16 cellular contexts compared by ENCODE assay signal in the genomic region with DNA sequence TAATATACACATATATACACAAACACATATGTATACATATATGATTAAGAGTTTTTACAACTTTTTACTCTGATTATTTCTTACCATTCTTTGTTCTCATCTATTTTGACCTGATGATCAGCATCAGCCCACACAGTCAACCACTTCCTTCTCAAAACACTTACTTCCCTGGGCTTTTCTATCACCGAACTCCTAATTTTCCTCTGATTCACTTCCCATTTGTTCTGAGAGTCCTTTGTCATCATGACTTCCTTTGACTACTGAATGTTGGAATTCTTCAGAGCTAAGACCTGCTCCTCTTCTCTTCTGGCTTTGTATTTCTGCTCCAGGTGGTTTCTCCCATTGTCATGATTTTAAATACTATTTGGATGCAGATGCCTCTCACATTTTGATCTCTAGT.
DNase-seq lines count a peak whose midpoint lies in the region; ATAC-seq and TF ChIP-seq lines count a peak whose summit lies in the region.
"Had no signal": no experiment of that assay in that cellular context is flagged by ENCODE, and none has a peak within 500 bp of the region (broad histone marks: within the 10 kb centered on the region; RNA-seq: fewer than 3 reads in every experiment).

No MANE protein-coding gene starts in this region.

- H3K4me1 ChIP-seq in PC-3 (ENCODE audit: insufficient read depth, low read length): no peaks in the 10 kb centered on the region
- H3K4me1 ChIP-seq: Caco-2 had no signal

- H3K79me2 ChIP-seq in PC-3 (ENCODE audit: low read length): no peaks in the 10 kb centered on the region

- CTCF ChIA-PET in PC-3 (lab: Charles Lee): no interaction called here

- no peak overlapping the region for H3K4me3 ChIP-seq in PC-3 (ENCODE audit: low read length)
- H3K4me3 ChIP-seq: GM23248 had no signal

- no peaks in the 10 kb centered on the region for H4K20me1 ChIP-seq in PC-3 (ENCODE audit: low read length)

- no peak overlapping the region for H3K9ac ChIP-seq in PC-3 (ENCODE audit: low read length)
- H3K9ac ChIP-seq: GM23248 had no signal

- H3K9me3 ChIP-seq in PC-3 (ENCODE audit: low read length): no peaks in the 10 kb centered on the region
- H3K9me3 ChIP-seq: Caco-2 had no signal

- no peaks in the 10 kb centered on the region for H3F3A ChIP-seq in PC-3 (ENCODE audit: low read length, unreplicated experiment)

- BruUV-seq in PC-3 (replicated peaks; lab: Mats Ljungman, UMichigan): no TSS peak

- intact Hi-C loops in head of caudate nucleus (cut with DNase I) (no loop called here), PC-3 (cut with micrococcal nuclease) (no loop called here)

- H3K27ac ChIP-seq in PC-3 (ENCODE audit: low read length): no peak overlapping the region
- H3K27ac ChIP-seq: GM23248, HL-60 had no signal

- no peak overlapping the region for H3K4me2 ChIP-seq in PC-3 (ENCODE audit: low read length)

- no peak for TF ChIP-seq CTCF in PC-3 (conservative IDR thresholded peaks at IDR 0.05; ENCODE audit: low read depth, low read length)

- no peak for ATAC-seq in HG03457 (IDR thresholded peaks at IDR 0.05; ENCODE audit: unreplicated experiment)
- no peak for ATAC-seq in PC-3

- no peaks in the 10 kb centered on the region for H3K27me3 ChIP-seq in PC-3 (ENCODE audit: low read length)

- no peaks in the 10 kb centered on the region for H3K9me2 ChIP-seq in PC-3 (replicated peaks; ENCODE audit: low read length)

- H3K36me3 ChIP-seq in PC-3 (ENCODE audit: low read depth, low read length): no peaks in the 10 kb centered on the region

- POLR2A ChIA-PET in PC-3 (lab: Charles Lee; ENCODE audit: unreplicated experiment): no interaction called here

- H2AFZ ChIP-seq in PC-3 (ENCODE audit: low read length): no peak overlapping the region
- H2AFZ ChIP-seq: GM23248 had no signal

- DNase-seq in CD1c-positive myeloid dendritic cell (ENCODE audit: extremely low spot score): peak; percentile 17
- DNase-seq in HT1080 (ENCODE audit: low read depth): peak; percentile 54
- DNase-seq in dermis blood vessel endothelial cell: peak; percentile 65
- DNase-seq in lung microvascular endothelial cell (ENCODE audit: low read depth in 2 of 2): peak; percentile 8 to 37
- DNase-seq in head of caudate nucleus: no peak
- no peak for DNase-seq in PC-3
- DNase-seq: Caco-2; CD8-positive, alpha-beta memory T cell; DND-41; GF-D8; GM23248; H7; IMR-90; KBM-7 had no signal

Comparison
In these comparisons a context has a peak if more than half of its experiments do, and no peak if none do; other contexts are left out.
1. DNase-seq: peak in CD1c-positive myeloid dendritic cell (single experiment), HT1080 (single experiment), dermis blood vessel endothelial cell (single experiment) and lung microvascular endothelial cell (2 of 2); none in head of caudate nucleus (0 of 42) and PC-3 (single experiment).